8 cellular contexts compared by ENCODE assay signal in genomic region chr20:35541783-35542662, GRCh38. TPM values are rescaled to one million over a fixed set of nuclear protein-coding genes. Genes with fewer than 3 reads are reported as not detected.
DNase-seq lines count a peak whose midpoint lies in the region; ATAC-seq, FAIRE-seq and TF ChIP-seq lines count a peak whose summit lies in the region.

Gene ERGIC3, plus strand, starts transcription at chr20:35542078. Its CDS starts 20 bp downstream, at chr20:35542098.

- BruUV-seq in IMR-90 (replicated peaks; lab: Mats Ljungman, UMichigan) (TSS peak; percentile 74), OCI-LY7 (replicated peaks; lab: Mats Ljungman, UMichigan) (no TSS peak), endothelial cell of umbilical vein (replicated peaks; lab: Mats Ljungman, UMichigan) (no TSS peak)

- H3K9ac ChIP-seq in IMR-90 (ENCODE audit: low read depth, low read length) (peak within 1 kb of the TSS; percentile 76), endothelial cell of umbilical vein (replicated peaks; ENCODE audit: extremely low read depth, insufficient read depth, low read length) (peak within 1 kb of the TSS; percentile 72)

- FAIRE-seq in endothelial cell of umbilical vein (lab: Jason Lieb, UNC): peak; percentile 89

- ATAC-seq in GM21447 (IDR thresholded peaks at IDR 0.05; ENCODE audit: unreplicated experiment) (peak; percentile 93), IMR-90 (ENCODE audit: low read depth) (peak; percentile 100)

- H2AK5ac ChIP-seq in IMR-90 (ENCODE audit: low read depth, low read length): peak within 1 kb of the TSS; percentile 94

- H3K4me3 ChIP-seq in IMR-90 (ENCODE audit: insufficient read depth, low read depth, low read length) (peak within 1 kb of the TSS; percentile 86), OCI-LY7 (ENCODE audit: low read depth, low read length, poor library complexity, severe bottlenecking) (peak within 1 kb of the TSS; percentile 84), endothelial cell of umbilical vein (replicated peaks in 1 of 3; ENCODE audit: insufficient read depth in 1 of 3, low read depth in 1 of 3, low read length in 3 of 3) (peak within 1 kb of the TSS; percentile 58 to 71 (median 69)), mononuclear cell (ENCODE audit: low read length) (peak within 1 kb of the TSS; percentile 77)

- peak within 1 kb of the TSS; percentile 35 for H3K18ac ChIP-seq in IMR-90 (ENCODE audit: low read depth, low read length)

- H3K56ac ChIP-seq in IMR-90 (ENCODE audit: extremely low read depth, insufficient read depth, low read length): peak within 1 kb of the TSS; percentile 49; the same call in 1 of the 2 replicates

- H4K91ac ChIP-seq in IMR-90 (ENCODE audit: insufficient read depth, low read depth, low read length): peak within 1 kb of the TSS; percentile 85; the same call in 1 of the 2 replicates

- no peaks in the 10 kb centered on the region for H3K27me3 ChIP-seq in IMR-90 (ENCODE audit: control insufficient read depth, insufficient read depth, low read length)
- H3K27me3 ChIP-seq in endothelial cell of umbilical vein (ENCODE audit: control insufficient read depth in 2 of 2, insufficient read depth in 2 of 2, low read length in 2 of 2): no peaks in the 10 kb centered on the region
- H3K27me3 ChIP-seq in mononuclear cell (ENCODE audit: insufficient read depth, low read length): no peaks in the 10 kb centered on the region

- peak; percentile 94 for DNase-seq in Caki2 (ENCODE audit: low read depth)
- peak; percentile 90 for DNase-seq in IMR-90
- DNase-seq in OCI-LY7 (ENCODE audit: low spot score): peak; percentile 97
- DNase-seq in activated CD8-positive, alpha-beta memory T cell treated with anti-CD3 and anti-CD28 coated beads, Interleukin-2, amount 50 U/mL, for 48 hours: peak; percentile 98
- DNase-seq in endothelial cell of umbilical vein (ENCODE audit: low read depth, low spot score): peak; percentile 96
- peak; percentile 94 to 98 for DNase-seq in stimulated activated CD8-positive, alpha-beta memory T cell treated with anti-CD3 and anti-CD28 coated beads, Interleukin-2, amount 100 ng/mL, for 48 hours (ENCODE audit: low read depth in 2 of 2)

- dilution Hi-C loops in IMR-90 (cut with HindIII; ENCODE audit: low sequenced_read_pairs, unreplicated experiment) (no loop called here), endothelial cell of umbilical vein (cut with MboI; ENCODE audit: extremely low pct_ligation_motif_present, low sequenced_read_pairs) (no loop called here)

- intact Hi-C loops in IMR-90 (cut with micrococcal nuclease) (no loop called here), OCI-LY7 (cut with micrococcal nuclease; ENCODE audit: unreplicated experiment) (loop anchor here (5.0 kb wide), 1 partner anchor 75 kb away; the partner anchor contains the start of gene SPAG4), endothelial cell of umbilical vein (cut with micrococcal nuclease) (loop anchor here (5.0 kb wide), 1 partner anchor 75 kb away; the partner anchor contains the start of gene SPAG4)

- TF ChIP-seq RAD21 in IMR-90 (IDR thresholded peaks at IDR 0.05; ENCODE audit: low read length): no peak

- H2BK15ac ChIP-seq in IMR-90 (ENCODE audit: low read depth, low read length): no peak within 1 kb of the TSS

- H3K9me3 ChIP-seq in IMR-90 (ENCODE audit: control insufficient read depth, insufficient read depth, low read length): no peaks in the 10 kb centered on the region
- no peaks in the 10 kb centered on the region for H3K9me3 ChIP-seq in OCI-LY7 (ENCODE audit: low read length)
- H3K9me3 ChIP-seq in endothelial cell of umbilical vein (replicated peaks; ENCODE audit: control insufficient read depth, insufficient read depth, low read length): no peaks in the 10 kb centered on the region
- H3K9me3 ChIP-seq in mononuclear cell (ENCODE audit: low read depth, low read length): no peaks in the 10 kb centered on the region

- H4K8ac ChIP-seq in IMR-90 (ENCODE audit: low read depth in 2 of 2, low read length in 2 of 2): peak within 1 kb of the TSS; percentile 91 to 94

- in situ Hi-C loops in Caki2 (cut with HindIII; ENCODE audit: low pct_unique_long_range_greater_than_20kb, low sequenced_read_pairs): no loop called here
- in situ Hi-C loops in IMR-90 (cut with MboI; ENCODE audit: low sequenced_read_pairs): no loop called here

- peak within 1 kb of the TSS; percentile 95 for H2AK9ac ChIP-seq in IMR-90 (replicated peaks; ENCODE audit: low read depth, low read length, poor library complexity)

- TF ChIP-seq CTCF in IMR-90 (conservative IDR thresholded peaks at IDR 0.05; ENCODE audit: low read depth, low read length) (no peak), OCI-LY7 (conservative IDR thresholded peaks at IDR 0.05; ENCODE audit: low read length) (no peak), endothelial cell of umbilical vein (IDR thresholded peaks at IDR 0.05; ENCODE audit: extremely low read depth in 1 of 2, insufficient read depth in 1 of 2, low read depth in 1 of 2, low read length in 2 of 2) (no peak)

- H3K9me1 ChIP-seq in IMR-90 (ENCODE audit: insufficient read depth, low read length) (peaks cover 13% of the 10 kb centered on the region), endothelial cell of umbilical vein (replicated peaks; ENCODE audit: control insufficient read depth, extremely low read depth, insufficient read depth, low read length) (no peaks in the 10 kb centered on the region)

- peak within 1 kb of the TSS; percentile 93 for H4K5ac ChIP-seq in IMR-90 (ENCODE audit: low read depth, low read length)

- no peaks in the 10 kb centered on the region for H3K9me2 ChIP-seq in OCI-LY7 (ENCODE audit: insufficient read depth, low read length)

- H2AFZ ChIP-seq in IMR-90 (replicated peaks; ENCODE audit: low read length, poor library complexity) (peak within 1 kb of the TSS; percentile 98), OCI-LY7 (ENCODE audit: low read length) (peak within 1 kb of the TSS; percentile 83; the same call in 1 of the 2 replicates), endothelial cell of umbilical vein (ENCODE audit: low read depth, low read length) (peak within 1 kb of the TSS; percentile 85)

- WGBS in IMR-90 (ENCODE audit: extremely low coverage in 2 of 2, insufficient read length in 1 of 2), 2 experiments: 23% methylated on average over 6 of the region's 57 CpGs; no CpG with 5 or more reads in 1 of the 2 experiments

- TF ChIP-seq POLR2A in IMR-90 (IDR thresholded peaks at IDR 0.05; ENCODE audit: low read depth, low read length) (no peak), endothelial cell of umbilical vein (IDR thresholded peaks at IDR 0.05; ENCODE audit: low read depth, low read length) (peak; percentile 78)

- H3K4me1 ChIP-seq in IMR-90 (ENCODE audit: control insufficient read depth, insufficient read depth, low read length): peaks cover 5% of the 10 kb centered on the region
- H3K4me1 ChIP-seq in OCI-LY7 (ENCODE audit: insufficient read depth, low read length, poor library complexity, severe bottlenecking): peaks cover 25% of the 10 kb centered on the region
- peaks cover 4% of the 10 kb centered on the region for H3K4me1 ChIP-seq in endothelial cell of umbilical vein (ENCODE audit: control insufficient read depth, extremely low read depth, insufficient read depth, low read length)
- peaks cover 21% of the 10 kb centered on the region for H3K4me1 ChIP-seq in mononuclear cell (ENCODE audit: insufficient read depth, low read length)

- H3K36me3 ChIP-seq in IMR-90 (ENCODE audit: control insufficient read depth, insufficient read depth, low read length): peaks cover 10% of the 10 kb centered on the region
- H3K36me3 ChIP-seq in OCI-LY7 (ENCODE audit: insufficient read depth, low read length): peaks cover 11% of the 10 kb centered on the region
- peaks cover 0 to 2% of the 10 kb centered on the region in 2 experiments for H3K36me3 ChIP-seq in endothelial cell of umbilical vein (ENCODE audit: control insufficient read depth in 2 of 2, extremely low read depth in 1 of 2, insufficient read depth in 2 of 2, low read length in 2 of 2)

- H3K4me2 ChIP-seq in IMR-90 (ENCODE audit: low read depth, low read length): peak within 1 kb of the TSS; percentile 91
- peak within 1 kb of the TSS; percentile 72 for H3K4me2 ChIP-seq in OCI-LY7 (ENCODE audit: low read length)
- peak within 1 kb of the TSS; percentile 74 for H3K4me2 ChIP-seq in endothelial cell of umbilical vein (ENCODE audit: insufficient read depth, low read length)

- peak within 1 kb of the TSS; percentile 53 for H2BK5ac ChIP-seq in IMR-90 (ENCODE audit: low read depth, low read length, poor library complexity, severe bottlenecking)

- peaks cover 12 to 35% of the 10 kb centered on the region in 2 experiments for H3K79me1 ChIP-seq in IMR-90 (ENCODE audit: low read depth in 1 of 2, low read length in 2 of 2)

- H3K79me2 ChIP-seq in OCI-LY7 (ENCODE audit: insufficient read depth, low read depth, low read length): peaks cover 4% of the 10 kb centered on the region; the same call in 1 of the 2 replicates
- peaks cover 2% of the 10 kb centered on the region for H3K79me2 ChIP-seq in endothelial cell of umbilical vein (ENCODE audit: control insufficient read depth, insufficient read depth, low read length)

- H3K27ac ChIP-seq in IMR-90 (ENCODE audit: insufficient read depth, low read length): peak within 1 kb of the TSS; percentile 64
- peak within 1 kb of the TSS; percentile 43 for H3K27ac ChIP-seq in OCI-LY7 (ENCODE audit: low read depth, low read length, poor library complexity, severe bottlenecking)
- peak within 1 kb of the TSS; percentile 62 for H3K27ac ChIP-seq in endothelial cell of umbilical vein (ENCODE audit: insufficient read depth, low read depth, low read length)

- CTCF ChIA-PET in IMR-90 (lab: Yijun Ruan, JAX) (interaction anchor here (0.9 kb wide), 1 partner anchor 11 kb away, joined by 4 read pairs; no protein-coding TSS in a partner anchor), OCI-LY7 (lab: Charles Lee; ENCODE audit: unreplicated experiment) (interaction anchor here (1.5 to 1.9 kb wide), 2 partner anchors 28 to 51 kb away, joined by 4 to 5 read pairs; no protein-coding TSS in a partner anchor), endothelial cell of umbilical vein (lab: Charles Lee) (interaction anchor here (0.8 to 1.7 kb wide), 7 partner anchors 10 to 342 kb away, joined by 3 to 5 read pairs (median 3); partner anchors contain the start of gene CEP250)

- H2BK20ac ChIP-seq in IMR-90 (ENCODE audit: low read depth, low read length): no peak within 1 kb of the TSS

- POLR2A ChIA-PET in IMR-90 (lab: Charles Lee; ENCODE audit: unreplicated experiment) (interaction anchor here (0.5 kb wide), 1 partner anchor 62 kb away, joined by 3 read pairs; no protein-coding TSS in a partner anchor), OCI-LY7 (lab: Charles Lee) (interaction anchor here (0.6 to 2.4 kb wide), 10 partner anchors 9 to 347 kb away, joined by 3 to 6 read pairs (median 3); no protein-coding TSS in a partner anchor), endothelial cell of umbilical vein (lab: Charles Lee) (interaction anchor here (0.6 to 1.1 kb wide), 3 partner anchors 59 to 267 kb away, joined by 3 read pairs; partner anchors contain the start of gene RBM39)

- peak within 1 kb of the TSS; percentile 88; the same call in 1 of the 2 replicates for H3K23ac ChIP-seq in IMR-90 (ENCODE audit: low read depth, low read length)

- H2BK120ac ChIP-seq in IMR-90 (ENCODE audit: low read depth, low read length): no peak within 1 kb of the TSS

- H4K20me1 ChIP-seq in IMR-90 (ENCODE audit: insufficient read depth, low read length) (no peaks in the 10 kb centered on the region), OCI-LY7 (ENCODE audit: insufficient read depth, low read length) (no peaks in the 10 kb centered on the region), endothelial cell of umbilical vein (replicated peaks; ENCODE audit: control insufficient read depth, extremely low read depth, insufficient read depth, low read length) (no peaks in the 10 kb centered on the region)

- H3K4ac ChIP-seq in IMR-90 (ENCODE audit: low read depth, low read length): peak within 1 kb of the TSS; percentile 92

- peak within 1 kb of the TSS; percentile 97 for H3K14ac ChIP-seq in IMR-90 (replicated peaks; ENCODE audit: low read depth, low read length)

RNA-seq across cellular contexts. Expression of gene ERGIC3, which starts in this region (rescaled TPM):
- total RNA-seq in Caki2 (2014; rRNA removed; shearing (Covaris generic); ENCODE audit: low replicate concordance): 509 and 521 TPM in 2 replicates
- total RNA-seq in IMR-90 (2012; rRNA removed) (438 and 487 TPM in 2 replicates), OCI-LY7 (2022) (170 and 177 TPM in 2 replicates), endothelial cell of umbilical vein (202 and 203 TPM in 2 replicates), mononuclear cell (217 TPM)
- polyA plus RNA-seq in IMR-90 (2012; rRNA removed) (434 and 437 TPM in 2 replicates), endothelial cell of umbilical vein (419 and 481 TPM in 2 replicates)
- 372 and 430 TPM in 2 replicates for polyA plus RNA-seq in IMR-90 (2012; cell fraction: cytosol; rRNA removed)
- polyA plus RNA-seq in IMR-90 (2012; cell fraction: nucleus; rRNA removed; ENCODE audit: low replicate concordance): 321 and 334 TPM in 2 replicates
- 171 and 178 TPM in 2 replicates for total RNA-seq in OCI-LY7 (2014; rRNA removed; shearing (Covaris generic))
- 477 and 497 TPM in 2 replicates for polyA plus RNA-seq in endothelial cell of umbilical vein (2011; cell fraction: cytosol; rRNA removed)
- polyA plus RNA-seq in endothelial cell of umbilical vein (2011; cell fraction: nucleus; rRNA removed): 351 and 359 TPM in 2 replicates
- polyA plus RNA-seq in endothelial cell of umbilical vein (2012): 257 and 321 TPM in 2 replicates
- polyA minus RNA-seq in endothelial cell of umbilical vein: 266 and 298 TPM in 2 replicates
- 139 TPM for polyA minus RNA-seq in endothelial cell of umbilical vein (2011; cell fraction: cytosol; rRNA and poly(A)+ RNA removed)
- polyA minus RNA-seq in endothelial cell of umbilical vein (2011; cell fraction: nucleus; rRNA and poly(A)+ RNA removed): 59.9 and 70.6 TPM in 2 replicates

Comparison
In these comparisons a context has a peak if more than half of its experiments do, and no peak if none do; other contexts are left out.
1. Peak in every context shown above with its lines: DNase-seq, ATAC-seq, H3K4me3 ChIP-seq and H3K27ac ChIP-seq.